Comparison of ENCODE assay signal across 13 cellular contexts in genomic region chr6:156559151-156559690, GRCh38.
A peak's percentile ranks its signal among the peaks of the same experiment; 100 is the strongest.
DNase-seq lines count a peak whose midpoint lies in the region; TF ChIP-seq lines count a peak whose summit lies in the region.
"Had no signal": no experiment of that assay in that cellular context is flagged by ENCODE, and none has a peak within 500 bp of the region (broad histone marks: within the 10 kb centered on the region; RNA-seq: fewer than 3 reads in every experiment).

No MANE protein-coding gene starts in this region.

- no peak overlapping the region for H3K4me2 ChIP-seq in parathyroid adenoma (ENCODE audit: low read length)

- no peaks in the 10 kb centered on the region for H3K79me2 ChIP-seq in parathyroid adenoma

- no peak overlapping the region for H3K4me3 ChIP-seq in parathyroid adenoma (ENCODE audit: low read depth, low read length)

- H2AFZ ChIP-seq in parathyroid adenoma, result peak overlapping the region; percentile 26

- H3K27me3 ChIP-seq in parathyroid adenoma (ENCODE audit: control insufficient read depth, insufficient read depth, low read length), result no peaks in the 10 kb centered on the region

- H3K4me1 ChIP-seq in parathyroid adenoma, result no peaks in the 10 kb centered on the region

- H3K9ac ChIP-seq in parathyroid adenoma, result no peak overlapping the region

- DNase-seq in NCI-H2029 treated with DMSO at 0.1 percent for 48 hours (lab: John Stamatoyannopoulos, UW), result peak; percentile 50
- DNase-seq in NCI-H748 treated with DMSO at 0.1 percent for 48 hours (lab: John Stamatoyannopoulos, UW), result peak; percentile 39
- no peak for DNase-seq in SKM-1 treated with dmso at 0.1 percent for 144 hours (lab: John Stamatoyannopoulos, UW; ENCODE audit: unreplicated experiment)
- DNase-seq in retina, result no peak
- DNase-seq in Kasumi-1 (lab: John Stamatoyannopoulos, UW), result no peak
- DNase-seq in NCI-H2227 treated with DMSO at 0.1 percent for 48 hours (lab: John Stamatoyannopoulos, UW), result no peak
- DNase-seq: C1 segment of cervical spinal cord; CD4-positive, alpha-beta T cell; DND-41; GDM1; HCEC 1CT; HFFc6 had no signal

- no peak overlapping the region for H3K27ac ChIP-seq in parathyroid adenoma

- no peaks in the 10 kb centered on the region for H3K9me3 ChIP-seq in parathyroid adenoma (ENCODE audit: control insufficient read depth, low read length)

- TF ChIP-seq CTCF in parathyroid adenoma (IDR thresholded peaks at IDR 0.05), result no peak

- no peaks in the 10 kb centered on the region for H3K36me3 ChIP-seq in parathyroid adenoma (ENCODE audit: control insufficient read depth, insufficient read depth, low read length)

Comparison
In these comparisons a context has a peak if more than half of its experiments do, and no peak if none do; other contexts are left out.
1. DNase-seq: peak in NCI-H2029 treated with DMSO at 0.1 percent for 48 hours (single experiment) and NCI-H748 treated with DMSO at 0.1 percent for 48 hours (single experiment); none in SKM-1 treated with dmso at 0.1 percent for 144 hours (single experiment), retina (single experiment), Kasumi-1 (0 of 2) and NCI-H2227 treated with DMSO at 0.1 percent for 48 hours (single experiment).